1 cellular context compared by ENCODE assay signal in genomic region chr10:3085785-3086567, GRCh38.
TF ChIP-seq lines count a peak whose summit lies in the region.

No MANE protein-coding gene starts in this region.

TF ChIP-seq in HCT116, 20 proteins besides CTCF, POLR2A, EP300 and RAD21:
- no peak for TF ChIP-seq ZFX (IDR thresholded peaks at IDR 0.05)
- TF ChIP-seq TCF7L2 (IDR thresholded peaks at IDR 0.05; ENCODE audit: borderline replicate concordance, extremely low read depth, insufficient read depth, insufficient read length) = no peak
TF ChIP-seq in HCT116: peak in this region for 0.
